In genomic region chr4:106385853-106386393, GRCh38 we compare ENCODE assay signal across 35 cellular contexts. TPM values are rescaled to one million over a fixed set of nuclear protein-coding genes. Genes with fewer than 3 reads are reported as not detected.
"Had no signal": no experiment of that assay in that cellular context is flagged by ENCODE, and none has a peak within 500 bp of the region (broad histone marks: within the 10 kb centered on the region; RNA-seq: fewer than 3 reads in every experiment).

No MANE protein-coding gene starts in this region.

- H3K9me3 ChIP-seq: heart left ventricle, pancreas, prostate gland, thoracic aorta, vagina had no signal

- H3K4me2 ChIP-seq: smooth muscle cell had no signal

- H3K27ac ChIP-seq: heart left ventricle, left lung, pancreas, prostate gland, stomach, suprapubic skin, thoracic aorta, tibial nerve, vagina had no signal

- H3K36me3 ChIP-seq: heart left ventricle, left lung, pancreas, prostate gland, stomach, suprapubic skin, thoracic aorta, tibial nerve, vagina had no signal

- H3K4me3 ChIP-seq: heart left ventricle, left lung, lung, pancreas, prostate gland, smooth muscle cell, stomach, suprapubic skin, thoracic aorta, tibial nerve, vagina had no signal

- DNase-seq: hypothalamus; immature natural killer cell; kidney; left colon; mesendoderm; naive B cell; natural killer cell; nucleus accumbens; retina; right cardiac atrium; stimulated activated CD4-positive, alpha-beta T cell treated with anti-CD3 and anti-CD28 coated beads, Interleukin-1b, Interleukin-23, amount 100 ng/mL, for 48 hours; stimulated activated CD4-positive, alpha-beta T cell treated with anti-CD3 and anti-CD28 coated beads, Interleukin-2, amount 100 ng/mL, for 48 hours; stimulated activated CD4-positive, alpha-beta T cell treated with anti-CD3 and anti-CD28 coated beads, Interleukin-4, amount 100 ng/mL, for 4 hours; stimulated activated CD8-positive, alpha-beta memory T cell treated with anti-CD3 and anti-CD28 coated beads, Interleukin-4, amount 100 ng/mL, for 48 hours; stimulated activated naive B cell treated with anti-CD40 and anti-IgM and Interleukin-4, amounts not matched to agents 10 μg/mL and 1 μg/mL and 100 μg/mL, for 72 hours; stimulated activated naive CD8-positive, alpha-beta T cell treated with anti-CD3 and anti-CD28 coated beads, Interleukin-15, Interleukin-2, amounts not matched to agents 100 U/mL and 50 U/mL, for 24 hours; stomach had no signal

- FAIRE-seq: islet of Langerhans, kidney, pancreas had no signal

- H3K27me3 ChIP-seq: heart left ventricle, left lung, pancreas, stomach, suprapubic skin, tibial nerve, vagina had no signal

- ATAC-seq: heart left ventricle; left colon; left lung; natural killer cell; pancreas; stimulated activated naive B cell treated with anti-CD40 and anti-IgM and Interleukin-4, amounts not matched to agents 10 μg/mL and 1 μg/mL and 100 μg/mL, for 72 hours; stimulated activated naive CD8-positive, alpha-beta T cell treated with anti-CD3 and anti-CD28 coated beads, Interleukin-15, Interleukin-2, amounts not matched to agents 100 U/mL and 50 U/mL, for 24 hours had no signal

- H3K4me1 ChIP-seq: heart left ventricle, left lung, pancreas, prostate gland, stomach, suprapubic skin, tibial nerve, vagina had no signal

RNA-seq across cellular contexts. Expression of gene GIMD1, which starts 17.3 kb away (rescaled TPM):
- total RNA-seq: heart left ventricle, kidney, left colon, left lung, lower leg skin, lung, mesothelial cell of epicardium, mononuclear cell, natural killer cell, osteoblast, pancreas, prostate gland, right cardiac atrium, skeletal muscle tissue, smooth muscle cell, stomach, suprapubic skin, thoracic aorta, tibial nerve, urinary bladder, vagina had no signal
- polyA plus RNA-seq: heart left ventricle, immature natural killer cell, lung, neural cell, pancreas, right cardiac atrium, smooth muscle cell, stomach, urinary bladder had no signal
